In the genomic region with DNA sequence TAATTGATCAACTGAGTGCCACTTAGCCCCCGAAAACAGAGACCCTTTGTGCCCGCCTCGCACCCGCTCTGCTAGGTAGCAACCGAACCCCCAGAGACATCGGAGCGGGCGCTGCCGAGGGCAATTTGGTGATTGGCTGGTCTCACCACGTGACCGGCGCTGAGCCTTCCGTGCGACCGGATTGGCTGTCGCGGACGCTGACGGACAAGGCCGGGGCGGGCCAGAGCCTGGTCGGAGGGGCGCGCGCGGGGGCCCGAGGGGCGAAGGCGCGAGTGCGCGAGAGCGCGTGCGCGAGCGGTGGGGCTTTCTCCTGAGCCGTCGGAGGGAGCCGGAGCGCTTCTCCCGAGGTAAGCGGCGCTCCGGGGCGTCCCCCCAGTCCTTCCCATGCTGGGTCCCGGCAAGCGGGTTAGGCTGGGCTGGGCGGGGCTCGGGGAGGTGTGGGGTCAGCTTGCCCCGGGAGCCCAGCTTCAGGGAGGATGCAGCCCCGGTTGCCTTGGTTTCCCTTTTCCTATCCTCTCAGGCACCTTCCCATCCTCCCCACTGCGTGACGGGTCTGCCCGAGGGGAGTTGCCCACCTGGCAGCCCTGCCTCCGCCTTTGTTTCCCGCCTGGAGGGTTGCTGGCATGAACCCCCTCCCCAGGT, we compare ENCODE assay signal across 8 cellular contexts. TPM values are rescaled to one million over a fixed set of nuclear protein-coding genes. Genes with fewer than 3 reads are reported as not detected.
DNase-seq lines count a peak whose midpoint lies in the region; ATAC-seq lines count a peak whose summit lies in the region.

A gene (plus strand): TSS at position 303 of the 642 bp plus-strand sequence.

- H3K36me3 Mint-ChIP-seq in activated naive CD4-positive, alpha-beta T cell treated with anti-CD3 and anti-CD28 coated beads, Interleukin-2, amount 50 U/mL, for 24 hours, result no peaks in the 10 kb centered on the region

- H3K36me3 ChIP-seq in neuron (ENCODE audit: insufficient read depth, low read length) (no peaks in the 10 kb centered on the region), aorta (ENCODE audit: control insufficient read depth in 1 of 2, insufficient read depth in 2 of 2, low read length in 1 of 2) (no peaks in the 10 kb centered on the region)

- H3K27me3 ChIP-seq in neuron (ENCODE audit: insufficient read depth, low read length), result peaks cover 42% of the 10 kb centered on the region
- no peaks in the 10 kb centered on the region for H3K27me3 ChIP-seq in aorta (ENCODE audit: control insufficient read depth in 1 of 2, insufficient read depth in 2 of 2, low read length in 1 of 2)

- no peaks in the 10 kb centered on the region for H3K9me3 Mint-ChIP-seq in activated naive CD4-positive, alpha-beta T cell treated with anti-CD3 and anti-CD28 coated beads, Interleukin-2, amount 50 U/mL, for 24 hours

- peak within 1 kb of the TSS; percentile 35 for H3K4me3 ChIP-seq in neuron (ENCODE audit: low read length)
- peak within 1 kb of the TSS; percentile 50 to 73 for H3K4me3 ChIP-seq in aorta (ENCODE audit: low read length in 2 of 2)

- no peaks in the 10 kb centered on the region for H3K4me1 ChIP-seq in neuron (ENCODE audit: insufficient read depth, low read length)
- no peaks in the 10 kb centered on the region for H3K4me1 ChIP-seq in aorta (ENCODE audit: control insufficient read depth in 1 of 2, insufficient read depth in 2 of 2, low read length in 2 of 2)

- WGBS in aorta, 2 donors, result 1% methylated on average over 44 to 57 of the region's 57 CpGs

- H3K4me3 Mint-ChIP-seq in activated naive CD4-positive, alpha-beta T cell treated with anti-CD3 and anti-CD28 coated beads, Interleukin-2, amount 50 U/mL, for 24 hours, result peak within 1 kb of the TSS; percentile 44

- no peak within 1 kb of the TSS for H3K27ac Mint-ChIP-seq in activated naive CD4-positive, alpha-beta T cell treated with anti-CD3 and anti-CD28 coated beads, Interleukin-2, amount 50 U/mL, for 24 hours

- H3K9me3 ChIP-seq in neuron (ENCODE audit: low read length) (no peaks in the 10 kb centered on the region), aorta (ENCODE audit: control insufficient read depth, low read length) (no peaks in the 10 kb centered on the region)

- intact Hi-C loops in head of caudate nucleus (cut with DNase I), result loop anchor here (5.0 kb wide), 1 partner anchor 316 kb away; a partner anchor contains a TSS
- intact Hi-C loops in aorta (cut with DNase I), result loop anchor here (5.0 kb wide), 2 partner anchors 306 to 344 kb away; no protein-coding TSS in a partner anchor

- ATAC-seq in aorta (ENCODE audit: low FRiP score), result peak; percentile 83
- no peak for ATAC-seq in GM18517 (IDR thresholded peaks at IDR 0.05; ENCODE audit: unreplicated experiment)

- peak in 3 of 4 experiments; percentile 0 to 1 (median 0) for DNase-seq in activated naive CD4-positive, alpha-beta T cell (lab: John Stamatoyannopoulos, UW)
- no peak for DNase-seq in activated naive CD4-positive, alpha-beta T cell treated with Interleukin-2 at 50 U/mL for 16 hours
- peak; percentile 97 for DNase-seq in NCI-H2171 (lab: John Stamatoyannopoulos, UW)
- DNase-seq in head of caudate nucleus, result peak; percentile 80 to 96 (median 92)
- DNase-seq in aorta, result peak; percentile 74 to 92

- peak within 1 kb of the TSS; percentile 64 for H2AFZ ChIP-seq in neuron (ENCODE audit: low read depth, low read length)

- H3K27ac ChIP-seq in aorta (ENCODE audit: low read depth in 1 of 2, low read length in 2 of 2), result no peak within 1 kb of the TSS

- H3K27me3 Mint-ChIP-seq in activated naive CD4-positive, alpha-beta T cell treated with anti-CD3 and anti-CD28 coated beads, Interleukin-2, amount 50 U/mL, for 24 hours, result peaks cover 43% of the 10 kb centered on the region

- peaks cover 8% of the 10 kb centered on the region for H3K4me1 Mint-ChIP-seq in activated naive CD4-positive, alpha-beta T cell treated with anti-CD3 and anti-CD28 coated beads, Interleukin-2, amount 50 U/mL, for 24 hours

RNA-seq across cellular contexts. Expression of the gene that starts here (rescaled TPM):
- 1 to 10 TPM; 1.3 to 3.6 TPM for total RNA-seq in aorta
- under 1 TPM in 1 of 2 donors, not detected in 1; 0.33 TPM for polyA plus RNA-seq in aorta
